In the genomic region with DNA sequence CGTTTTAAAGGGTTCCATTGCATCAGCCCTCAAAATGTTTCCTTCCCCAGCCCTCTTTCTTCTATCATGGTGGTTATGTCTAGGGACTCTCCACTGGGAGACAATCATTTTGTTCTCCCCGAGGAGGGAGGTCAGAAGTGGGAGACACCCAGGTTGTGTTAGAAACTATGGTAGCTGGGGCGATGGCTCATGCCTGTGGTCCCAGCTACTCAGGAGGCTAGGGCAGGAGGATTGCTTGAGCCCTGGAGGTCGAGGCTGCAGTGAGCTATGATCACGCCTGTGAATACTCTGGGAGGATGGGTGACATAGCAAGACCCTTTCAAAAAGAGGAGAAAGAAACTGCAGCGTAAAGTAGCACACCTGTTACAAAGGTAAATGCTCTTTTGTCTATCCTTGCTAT, we compare ENCODE assay signal across 8 cellular contexts. TPM values are rescaled to one million over a fixed set of nuclear protein-coding genes. Genes with fewer than 3 reads are reported as not detected.
DNase-seq lines count a peak whose midpoint lies in the region; ATAC-seq and TF ChIP-seq lines count a peak whose summit lies in the region.

No MANE protein-coding gene starts in this region.

- H3K27me3 Mint-ChIP-seq in activated CD8-positive, alpha-beta T cell treated with anti-CD3 and anti-CD28 coated beads for 36 hours: no peaks in the 10 kb centered on the region

- H3K36me3 Mint-ChIP-seq in activated CD8-positive, alpha-beta T cell treated with anti-CD3 and anti-CD28 coated beads for 36 hours (ENCODE audit: low read depth): peaks cover 2% of the 10 kb centered on the region
- H3K36me3 Mint-ChIP-seq in stimulated activated effector memory CD8-positive, alpha-beta T cell treated with anti-CD3 and anti-CD28 coated beads, Interleukin-12 subunit alpha, Interleukin-12 subunit beta, amount 100 ng/mL, for 72 hours: no peaks in the 10 kb centered on the region

- no peaks in the 10 kb centered on the region for H3K9me3 Mint-ChIP-seq in activated CD8-positive, alpha-beta T cell treated with anti-CD3 and anti-CD28 coated beads for 36 hours
- H3K9me3 Mint-ChIP-seq in stimulated activated effector memory CD8-positive, alpha-beta T cell treated with anti-CD3 and anti-CD28 coated beads, Interleukin-12 subunit alpha, Interleukin-12 subunit beta, amount 100 ng/mL, for 72 hours: no peaks in the 10 kb centered on the region

- peaks cover 9% of the 10 kb centered on the region for H3K79me2 ChIP-seq in hepatocyte

- peak; percentile 6 for ATAC-seq in activated CD8-positive, alpha-beta T cell treated with anti-CD3 and anti-CD28 coated beads for 36 hours
- ATAC-seq in stimulated activated effector memory CD8-positive, alpha-beta T cell treated with anti-CD3 and anti-CD28 coated beads, Interleukin-12 subunit alpha, Interleukin-12 subunit beta, amount 100 ng/mL, for 72 hours: peak; percentile 27
- no peak for ATAC-seq in GM21526 (IDR thresholded peaks at IDR 0.05; ENCODE audit: low FRiP score, unreplicated experiment)

- H3K4me3 Mint-ChIP-seq in activated CD8-positive, alpha-beta T cell treated with anti-CD3 and anti-CD28 coated beads for 36 hours: peak overlapping the region; percentile 73
- peak overlapping the region; percentile 75 for H3K4me3 Mint-ChIP-seq in stimulated activated effector memory CD8-positive, alpha-beta T cell treated with anti-CD3 and anti-CD28 coated beads, Interleukin-12 subunit alpha, Interleukin-12 subunit beta, amount 100 ng/mL, for 72 hours

- peak; percentile 67 for DNase-seq in activated CD8-positive, alpha-beta memory T cell treated with anti-CD3 and anti-CD28 coated beads for 24 hours
- no peak for DNase-seq in activated CD8-positive, alpha-beta memory T cell treated with anti-CD3 and anti-CD28 coated beads, Interleukin-2, amount 50 U/mL, for 4 hours
- peak; percentile 31 for DNase-seq in activated CD8-positive, alpha-beta T cell treated with anti-CD3 and anti-CD28 coated beads for 36 hours
- no peak for DNase-seq in hepatocyte (ENCODE audit: low spot score)
- DNase-seq in stimulated activated effector memory CD8-positive, alpha-beta T cell treated with anti-CD3 and anti-CD28 coated beads, Interleukin-12 subunit alpha, Interleukin-12 subunit beta, amount 100 ng/mL, for 72 hours (ENCODE audit: low spot score in 2 of 2): no peak
- DNase-seq in KBM-7: no peak
- no peak for DNase-seq in HK-2 (ENCODE audit: unreplicated experiment)

- no peaks in the 10 kb centered on the region for H3K9me2 ChIP-seq in hepatocyte (replicated peaks; ENCODE audit: insufficient read depth)

- TF ChIP-seq CTCF in activated CD8-positive, alpha-beta T cell treated with anti-CD3 and anti-CD28 coated beads for 36 hours (IDR thresholded peaks at IDR 0.05): no peak
- TF ChIP-seq CTCF in hepatocyte (IDR thresholded peaks at IDR 0.05; ENCODE audit: poor library complexity): no peak

- in situ Hi-C loops in KBM-7 (cut with MboI; ENCODE audit: low pct_unique_long_range_greater_than_20kb, low sequenced_read_pairs): no loop called here

- no peaks in the 10 kb centered on the region for H3K36me3 ChIP-seq in hepatocyte (replicated peaks; ENCODE audit: insufficient read depth, low read depth)

- 84% methylated on average over 6 of the region's 6 CpGs for WGBS in hepatocyte (ENCODE audit: low lambda C conversion rate, missing lambda C conversion rate)

- peak overlapping the region; percentile 90 for H2AFZ ChIP-seq in hepatocyte

- no peaks in the 10 kb centered on the region for H3K9me3 ChIP-seq in hepatocyte (ENCODE audit: low read depth)

- CTCF ChIA-PET in activated CD8-positive, alpha-beta T cell treated with anti-CD3 and anti-CD28 coated beads for 36 hours (lab: Charles Lee): interaction anchor here (0.6 to 2.8 kb wide), 29 partner anchors 7 to 218 kb away, joined by 3 to 41 read pairs (median 5); a partner anchor contains a TSS

- peak overlapping the region; percentile 83 for H3K27ac Mint-ChIP-seq in activated CD8-positive, alpha-beta T cell treated with anti-CD3 and anti-CD28 coated beads for 36 hours
- peak overlapping the region; percentile 93 for H3K27ac Mint-ChIP-seq in stimulated activated effector memory CD8-positive, alpha-beta T cell treated with anti-CD3 and anti-CD28 coated beads, Interleukin-12 subunit alpha, Interleukin-12 subunit beta, amount 100 ng/mL, for 72 hours

- peaks cover 15% of the 10 kb centered on the region for H3K4me1 ChIP-seq in hepatocyte (ENCODE audit: insufficient read depth)

- H4K20me1 ChIP-seq in hepatocyte (ENCODE audit: insufficient read depth, poor library complexity, severe bottlenecking): no peaks in the 10 kb centered on the region

- POLR2A ChIA-PET in activated CD8-positive, alpha-beta T cell treated with anti-CD3 and anti-CD28 coated beads for 36 hours (lab: Charles Lee): interaction anchor here (0.8 to 2.3 kb wide), 20 partner anchors 11 to 131 kb away, joined by 3 to 15 read pairs (median 4); a partner anchor contains a TSS

- peak overlapping the region; percentile 32 for H3K4me3 ChIP-seq in hepatocyte

- peaks cover 16% of the 10 kb centered on the region for H3K4me1 Mint-ChIP-seq in activated CD8-positive, alpha-beta T cell treated with anti-CD3 and anti-CD28 coated beads for 36 hours (ENCODE audit: low read depth)
- peaks cover 13% of the 10 kb centered on the region for H3K4me1 Mint-ChIP-seq in stimulated activated effector memory CD8-positive, alpha-beta T cell treated with anti-CD3 and anti-CD28 coated beads, Interleukin-12 subunit alpha, Interleukin-12 subunit beta, amount 100 ng/mL, for 72 hours

- intact Hi-C loops in activated CD8-positive, alpha-beta T cell treated with anti-CD3 and anti-CD28 coated beads for 36 hours (cut with micrococcal nuclease): no loop called here

- H3K27ac ChIP-seq in hepatocyte: peak overlapping the region; percentile 96

- no peaks in the 10 kb centered on the region for H3K27me3 ChIP-seq in hepatocyte

- peak overlapping the region; percentile 81 for H3K4me2 ChIP-seq in hepatocyte

RNA-seq across cellular contexts. Expression of a gene that starts 13.0 kb away (rescaled TPM):
- 1 to 10 TPM; 4.6 to 5.3 TPM for total RNA-seq in activated CD8-positive, alpha-beta T cell treated with anti-CD3 and anti-CD28 coated beads for 36 hours
- 8.2 and 9.3 TPM in 2 replicates for total RNA-seq in hepatocyte
- polyA plus RNA-seq in hepatocyte: 9.9 and 12.9 TPM in 2 replicates

RNA-seq across cellular contexts. Expression of a gene that starts 18.5 kb away (rescaled TPM):
- total RNA-seq in activated CD8-positive, alpha-beta T cell treated with anti-CD3 and anti-CD28 coated beads for 36 hours: 1 to 10 TPM; 2.2 to 2.6 TPM
- total RNA-seq in hepatocyte: 10.8 and 14.1 TPM in 2 replicates
- 11.0 and 13.8 TPM in 2 replicates for polyA plus RNA-seq in hepatocyte

RNA-seq across cellular contexts. Expression of a gene that starts 22.7 kb away (rescaled TPM):
- total RNA-seq in activated CD8-positive, alpha-beta T cell treated with anti-CD3 and anti-CD28 coated beads for 36 hours: 100 to 1,000 TPM; 315 to 330 TPM
- total RNA-seq in hepatocyte: 11.1 and 11.8 TPM in 2 replicates
- polyA plus RNA-seq in hepatocyte: 14.2 and 18.8 TPM in 2 replicates

RNA-seq across cellular contexts. Expression of a gene that starts 24.3 kb away (rescaled TPM):
- total RNA-seq in activated CD8-positive, alpha-beta T cell treated with anti-CD3 and anti-CD28 coated beads for 36 hours: 1,000 to 10,000 TPM; 1,714 to 1,776 TPM
- 571 and 614 TPM in 2 replicates for total RNA-seq in hepatocyte
- polyA plus RNA-seq in hepatocyte: 891 and 918 TPM in 2 replicates

RNA-seq across cellular contexts. Expression of a gene that starts 36.1 kb away (rescaled TPM):
- total RNA-seq in activated CD8-positive, alpha-beta T cell treated with anti-CD3 and anti-CD28 coated beads for 36 hours: 10 to 100 TPM; 26.4 to 28.5 TPM
- total RNA-seq in hepatocyte: 11.1 and 15.8 TPM in 2 replicates
- polyA plus RNA-seq in hepatocyte: 32.7 and 43.7 TPM in 2 replicates

Comparison
In these comparisons a context has a peak if more than half of its experiments do, and no peak if none do; other contexts are left out.
1. DNase-seq: peak in activated CD8-positive, alpha-beta memory T cell treated with anti-CD3 and anti-CD28 coated beads for 24 hours (single experiment) and activated CD8-positive, alpha-beta T cell treated with anti-CD3 and anti-CD28 coated beads for 36 hours (single experiment); none in activated CD8-positive, alpha-beta memory T cell treated with anti-CD3 and anti-CD28 coated beads, Interleukin-2, amount 50 U/mL, for 4 hours (single experiment), hepatocyte (single experiment), stimulated activated effector memory CD8-positive, alpha-beta T cell treated with anti-CD3 and anti-CD28 coated beads, Interleukin-12 subunit alpha, Interleukin-12 subunit beta, amount 100 ng/mL, for 72 hours (0 of 2), KBM-7 (single experiment) and HK-2 (single experiment).
2. RNA of a gene that starts 22.7 kb away (total RNA-seq): 315 to 330 TPM in activated CD8-positive, alpha-beta T cell treated with anti-CD3 and anti-CD28 coated beads for 36 hours; 11.1 to 11.8 TPM in hepatocyte; every median in the first group is over 10 times any median in the second.